In the genomic region with DNA sequence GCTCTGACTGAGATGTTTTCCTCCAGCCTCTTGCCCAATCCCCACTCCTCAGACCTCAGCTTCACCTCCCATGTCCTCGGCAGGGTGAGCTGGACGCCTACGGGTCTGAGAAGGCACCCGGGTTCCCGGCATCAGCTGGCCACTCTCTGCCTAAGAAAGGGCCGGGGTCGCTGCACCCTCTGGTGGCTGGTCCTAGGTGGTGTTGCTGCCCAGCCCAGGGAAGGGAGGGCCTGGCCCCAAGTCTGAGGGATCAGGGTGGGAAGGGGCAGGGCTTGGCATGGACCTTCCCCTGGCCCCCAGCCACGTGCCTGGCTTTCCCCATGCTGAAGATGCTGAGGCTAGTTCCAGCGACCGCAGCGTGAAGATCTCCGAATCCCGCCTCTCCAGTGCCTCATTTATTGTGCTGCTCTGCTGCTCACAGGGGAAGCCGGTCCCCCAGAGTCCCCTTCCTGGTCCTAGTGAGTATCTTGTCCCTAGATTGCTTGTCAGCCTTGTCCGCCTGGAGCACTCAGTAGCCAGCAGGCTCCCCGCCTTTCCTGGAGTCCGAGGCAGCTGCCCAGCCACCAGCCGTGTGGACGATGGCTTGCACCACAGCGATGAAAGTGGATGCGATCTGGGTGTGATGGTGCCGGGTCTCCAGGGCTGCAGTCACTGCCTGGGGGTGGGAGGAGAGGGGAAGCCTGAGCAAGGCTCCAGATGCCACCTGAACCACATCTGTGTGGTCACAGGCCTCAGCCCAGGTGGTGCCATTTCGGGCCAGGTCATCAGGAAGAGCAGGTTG, we compare ENCODE assay signal across 1 cellular context.
TF ChIP-seq lines count a peak whose summit lies in the region.

No MANE protein-coding gene starts in this region.

TF ChIP-seq in HepG2, 621 proteins besides CTCF, POLR2A, EP300 and RAD21 (continued from another document and continues in another):
- TF ChIP-seq, protein P1, sequence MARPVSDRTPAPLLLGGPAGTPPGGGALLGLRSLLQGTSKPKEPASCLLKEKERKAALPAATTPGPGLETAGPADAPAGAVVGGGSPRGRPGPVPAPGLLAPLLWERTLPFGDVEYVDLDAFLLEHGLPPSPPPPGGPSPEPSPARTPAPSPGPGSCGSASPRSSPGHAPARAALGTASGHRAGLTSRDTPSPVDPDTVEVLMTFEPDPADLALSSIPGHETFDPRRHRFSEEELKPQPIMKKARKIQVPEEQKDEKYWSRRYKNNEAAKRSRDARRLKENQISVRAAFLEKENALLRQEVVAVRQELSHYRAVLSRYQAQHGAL (CRISPR knock-in tag; IDR thresholded peaks at IDR 0.05; ENCODE audit: not compliant biosample characterization) = no peak
- TF ChIP-seq RBM22 (optimal IDR thresholded peaks at IDR 0.05; ENCODE audit: low read length) (no peak), MYC (CRISPR knock-in tag; IDR thresholded peaks at IDR 0.05; ENCODE audit: borderline replicate concordance) (no peak), KLF11 (CRISPR knock-in tag; IDR thresholded peaks at IDR 0.05) (no peak), ZNF326 (CRISPR knock-in tag; IDR thresholded peaks at IDR 0.05; ENCODE audit: borderline replicate concordance) (no peak), ZNF274 (CRISPR knock-in tag; IDR thresholded peaks at IDR 0.05) (no peak), SNRNP70 (IDR thresholded peaks at IDR 0.05; ENCODE audit: low read depth, low read length) (no peak), MTF1 (CRISPR knock-in tag; IDR thresholded peaks at IDR 0.05) (no peak), FOXC1 (CRISPR knock-in tag; IDR thresholded peaks at IDR 0.05; ENCODE audit: borderline replicate concordance) (no peak), SNAPC2 (CRISPR knock-in tag; IDR thresholded peaks at IDR 0.05) (no peak), EZH2 (conservative IDR thresholded peaks at IDR 0.05; ENCODE audit: low read depth, low read length) (no peak), TOPORS (CRISPR knock-in tag; IDR thresholded peaks at IDR 0.05) (no peak), ZBTB3 (CRISPR knock-in tag; IDR thresholded peaks at IDR 0.05; ENCODE audit: borderline replicate concordance, low read depth) (no peak), PAX8 (CRISPR knock-in tag; IDR thresholded peaks at IDR 0.05; ENCODE audit: borderline replicate concordance) (no peak), MLLT10 (CRISPR knock-in tag; IDR thresholded peaks at IDR 0.05) (no peak), ZNF644 (CRISPR knock-in tag; IDR thresholded peaks at IDR 0.05; ENCODE audit: low read depth) (no peak), ZSCAN20 (CRISPR knock-in tag; IDR thresholded peaks at IDR 0.05; ENCODE audit: borderline replicate concordance) (no peak), ZNF75D (CRISPR knock-in tag; IDR thresholded peaks at IDR 0.05; ENCODE audit: borderline replicate concordance) (no peak), MZF1 (CRISPR knock-in tag; IDR thresholded peaks at IDR 0.05; ENCODE audit: borderline replicate concordance) (no peak), TEAD3 (CRISPR knock-in tag; optimal IDR thresholded peaks at IDR 0.05; ENCODE audit: borderline replicate concordance) (peak; percentile 30), ATAD3A (CRISPR knock-in tag; IDR thresholded peaks at IDR 0.05) (no peak), ZFP36L2 (CRISPR knock-in tag; IDR thresholded peaks at IDR 0.05) (no peak), ZMYM4 (CRISPR knock-in tag; IDR thresholded peaks at IDR 0.05) (no peak), HOXD1 (CRISPR knock-in tag; IDR thresholded peaks at IDR 0.05) (no peak), ZNF562 (CRISPR knock-in tag; IDR thresholded peaks at IDR 0.05; ENCODE audit: borderline replicate concordance) (no peak), GTF3A (CRISPR knock-in tag; conservative IDR thresholded peaks at IDR 0.05) (no peak), SIX4 (CRISPR knock-in tag; IDR thresholded peaks at IDR 0.05) (no peak), ATRX (CRISPR knock-in tag; IDR thresholded peaks at IDR 0.05; ENCODE audit: borderline replicate concordance) (no peak), CBX1 (IDR thresholded peaks at IDR 0.05; ENCODE audit: low read depth) (no peak), ELF3 (CRISPR knock-in tag; IDR thresholded peaks at IDR 0.05) (no peak)
- TF ChIP-seq, protein P2, sequence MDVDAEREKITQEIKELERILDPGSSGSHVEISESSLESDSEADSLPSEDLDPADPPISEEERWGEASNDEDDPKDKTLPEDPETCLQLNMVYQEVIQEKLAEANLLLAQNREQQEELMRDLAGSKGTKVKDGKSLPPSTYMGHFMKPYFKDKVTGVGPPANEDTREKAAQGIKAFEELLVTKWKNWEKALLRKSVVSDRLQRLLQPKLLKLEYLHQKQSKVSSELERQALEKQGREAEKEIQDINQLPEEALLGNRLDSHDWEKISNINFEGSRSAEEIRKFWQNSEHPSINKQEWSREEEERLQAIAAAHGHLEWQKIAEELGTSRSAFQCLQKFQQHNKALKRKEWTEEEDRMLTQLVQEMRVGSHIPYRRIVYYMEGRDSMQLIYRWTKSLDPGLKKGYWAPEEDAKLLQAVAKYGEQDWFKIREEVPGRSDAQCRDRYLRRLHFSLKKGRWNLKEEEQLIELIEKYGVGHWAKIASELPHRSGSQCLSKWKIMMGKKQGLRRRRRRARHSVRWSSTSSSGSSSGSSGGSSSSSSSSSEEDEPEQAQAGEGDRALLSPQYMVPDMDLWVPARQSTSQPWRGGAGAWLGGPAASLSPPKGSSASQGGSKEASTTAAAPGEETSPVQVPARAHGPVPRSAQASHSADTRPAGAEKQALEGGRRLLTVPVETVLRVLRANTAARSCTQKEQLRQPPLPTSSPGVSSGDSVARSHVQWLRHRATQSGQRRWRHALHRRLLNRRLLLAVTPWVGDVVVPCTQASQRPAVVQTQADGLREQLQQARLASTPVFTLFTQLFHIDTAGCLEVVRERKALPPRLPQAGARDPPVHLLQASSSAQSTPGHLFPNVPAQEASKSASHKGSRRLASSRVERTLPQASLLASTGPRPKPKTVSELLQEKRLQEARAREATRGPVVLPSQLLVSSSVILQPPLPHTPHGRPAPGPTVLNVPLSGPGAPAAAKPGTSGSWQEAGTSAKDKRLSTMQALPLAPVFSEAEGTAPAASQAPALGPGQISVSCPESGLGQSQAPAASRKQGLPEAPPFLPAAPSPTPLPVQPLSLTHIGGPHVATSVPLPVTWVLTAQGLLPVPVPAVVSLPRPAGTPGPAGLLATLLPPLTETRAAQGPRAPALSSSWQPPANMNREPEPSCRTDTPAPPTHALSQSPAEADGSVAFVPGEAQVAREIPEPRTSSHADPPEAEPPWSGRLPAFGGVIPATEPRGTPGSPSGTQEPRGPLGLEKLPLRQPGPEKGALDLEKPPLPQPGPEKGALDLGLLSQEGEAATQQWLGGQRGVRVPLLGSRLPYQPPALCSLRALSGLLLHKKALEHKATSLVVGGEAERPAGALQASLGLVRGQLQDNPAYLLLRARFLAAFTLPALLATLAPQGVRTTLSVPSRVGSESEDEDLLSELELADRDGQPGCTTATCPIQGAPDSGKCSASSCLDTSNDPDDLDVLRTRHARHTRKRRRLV (CRISPR knock-in tag; IDR thresholded peaks at IDR 0.05) = no peak
- TF ChIP-seq, protein P3, sequence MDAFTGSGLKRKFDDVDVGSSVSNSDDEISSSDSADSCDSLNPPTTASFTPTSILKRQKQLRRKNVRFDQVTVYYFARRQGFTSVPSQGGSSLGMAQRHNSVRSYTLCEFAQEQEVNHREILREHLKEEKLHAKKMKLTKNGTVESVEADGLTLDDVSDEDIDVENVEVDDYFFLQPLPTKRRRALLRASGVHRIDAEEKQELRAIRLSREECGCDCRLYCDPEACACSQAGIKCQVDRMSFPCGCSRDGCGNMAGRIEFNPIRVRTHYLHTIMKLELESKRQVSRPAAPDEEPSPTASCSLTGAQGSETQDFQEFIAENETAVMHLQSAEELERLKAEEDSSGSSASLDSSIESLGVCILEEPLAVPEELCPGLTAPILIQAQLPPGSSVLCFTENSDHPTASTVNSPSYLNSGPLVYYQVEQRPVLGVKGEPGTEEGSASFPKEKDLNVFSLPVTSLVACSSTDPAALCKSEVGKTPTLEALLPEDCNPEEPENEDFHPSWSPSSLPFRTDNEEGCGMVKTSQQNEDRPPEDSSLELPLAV (CRISPR knock-in tag; conservative IDR thresholded peaks at IDR 0.05; ENCODE audit: low read depth) = no peak
- TF ChIP-seq, protein P4, sequence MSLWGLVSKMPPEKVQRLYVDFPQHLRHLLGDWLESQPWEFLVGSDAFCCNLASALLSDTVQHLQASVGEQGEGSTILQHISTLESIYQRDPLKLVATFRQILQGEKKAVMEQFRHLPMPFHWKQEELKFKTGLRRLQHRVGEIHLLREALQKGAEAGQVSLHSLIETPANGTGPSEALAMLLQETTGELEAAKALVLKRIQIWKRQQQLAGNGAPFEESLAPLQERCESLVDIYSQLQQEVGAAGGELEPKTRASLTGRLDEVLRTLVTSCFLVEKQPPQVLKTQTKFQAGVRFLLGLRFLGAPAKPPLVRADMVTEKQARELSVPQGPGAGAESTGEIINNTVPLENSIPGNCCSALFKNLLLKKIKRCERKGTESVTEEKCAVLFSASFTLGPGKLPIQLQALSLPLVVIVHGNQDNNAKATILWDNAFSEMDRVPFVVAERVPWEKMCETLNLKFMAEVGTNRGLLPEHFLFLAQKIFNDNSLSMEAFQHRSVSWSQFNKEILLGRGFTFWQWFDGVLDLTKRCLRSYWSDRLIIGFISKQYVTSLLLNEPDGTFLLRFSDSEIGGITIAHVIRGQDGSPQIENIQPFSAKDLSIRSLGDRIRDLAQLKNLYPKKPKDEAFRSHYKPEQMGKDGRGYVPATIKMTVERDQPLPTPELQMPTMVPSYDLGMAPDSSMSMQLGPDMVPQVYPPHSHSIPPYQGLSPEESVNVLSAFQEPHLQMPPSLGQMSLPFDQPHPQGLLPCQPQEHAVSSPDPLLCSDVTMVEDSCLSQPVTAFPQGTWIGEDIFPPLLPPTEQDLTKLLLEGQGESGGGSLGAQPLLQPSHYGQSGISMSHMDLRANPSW (CRISPR knock-in tag; IDR thresholded peaks at IDR 0.05; ENCODE audit: borderline replicate concordance) = no peak
- TF ChIP-seq, protein P5, sequence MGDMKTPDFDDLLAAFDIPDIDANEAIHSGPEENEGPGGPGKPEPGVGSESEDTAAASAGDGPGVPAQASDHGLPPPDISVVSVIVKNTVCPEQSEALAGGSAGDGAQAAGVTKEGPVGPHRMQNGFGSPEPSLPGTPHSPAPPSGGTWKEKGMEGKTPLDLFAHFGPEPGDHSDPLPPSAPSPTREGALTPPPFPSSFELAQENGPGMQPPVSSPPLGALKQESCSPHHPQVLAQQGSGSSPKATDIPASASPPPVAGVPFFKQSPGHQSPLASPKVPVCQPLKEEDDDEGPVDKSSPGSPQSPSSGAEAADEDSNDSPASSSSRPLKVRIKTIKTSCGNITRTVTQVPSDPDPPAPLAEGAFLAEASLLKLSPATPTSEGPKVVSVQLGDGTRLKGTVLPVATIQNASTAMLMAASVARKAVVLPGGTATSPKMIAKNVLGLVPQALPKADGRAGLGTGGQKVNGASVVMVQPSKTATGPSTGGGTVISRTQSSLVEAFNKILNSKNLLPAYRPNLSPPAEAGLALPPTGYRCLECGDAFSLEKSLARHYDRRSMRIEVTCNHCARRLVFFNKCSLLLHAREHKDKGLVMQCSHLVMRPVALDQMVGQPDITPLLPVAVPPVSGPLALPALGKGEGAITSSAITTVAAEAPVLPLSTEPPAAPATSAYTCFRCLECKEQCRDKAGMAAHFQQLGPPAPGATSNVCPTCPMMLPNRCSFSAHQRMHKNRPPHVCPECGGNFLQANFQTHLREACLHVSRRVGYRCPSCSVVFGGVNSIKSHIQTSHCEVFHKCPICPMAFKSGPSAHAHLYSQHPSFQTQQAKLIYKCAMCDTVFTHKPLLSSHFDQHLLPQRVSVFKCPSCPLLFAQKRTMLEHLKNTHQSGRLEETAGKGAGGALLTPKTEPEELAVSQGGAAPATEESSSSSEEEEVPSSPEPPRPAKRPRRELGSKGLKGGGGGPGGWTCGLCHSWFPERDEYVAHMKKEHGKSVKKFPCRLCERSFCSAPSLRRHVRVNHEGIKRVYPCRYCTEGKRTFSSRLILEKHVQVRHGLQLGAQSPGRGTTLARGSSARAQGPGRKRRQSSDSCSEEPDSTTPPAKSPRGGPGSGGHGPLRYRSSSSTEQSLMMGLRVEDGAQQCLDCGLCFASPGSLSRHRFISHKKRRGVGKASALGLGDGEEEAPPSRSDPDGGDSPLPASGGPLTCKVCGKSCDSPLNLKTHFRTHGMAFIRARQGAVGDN (CRISPR knock-in tag; IDR thresholded peaks at IDR 0.05) = peak; percentile 71
- TF ChIP-seq, protein P6, sequence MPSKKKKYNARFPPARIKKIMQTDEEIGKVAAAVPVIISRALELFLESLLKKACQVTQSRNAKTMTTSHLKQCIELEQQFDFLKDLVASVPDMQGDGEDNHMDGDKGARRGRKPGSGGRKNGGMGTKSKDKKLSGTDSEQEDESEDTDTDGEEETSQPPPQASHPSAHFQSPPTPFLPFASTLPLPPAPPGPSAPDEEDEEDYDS (CRISPR knock-in tag; IDR thresholded peaks at IDR 0.05) = peak; percentile 30; the same call in 1 of the 2 replicates
- TF ChIP-seq, protein P7, sequence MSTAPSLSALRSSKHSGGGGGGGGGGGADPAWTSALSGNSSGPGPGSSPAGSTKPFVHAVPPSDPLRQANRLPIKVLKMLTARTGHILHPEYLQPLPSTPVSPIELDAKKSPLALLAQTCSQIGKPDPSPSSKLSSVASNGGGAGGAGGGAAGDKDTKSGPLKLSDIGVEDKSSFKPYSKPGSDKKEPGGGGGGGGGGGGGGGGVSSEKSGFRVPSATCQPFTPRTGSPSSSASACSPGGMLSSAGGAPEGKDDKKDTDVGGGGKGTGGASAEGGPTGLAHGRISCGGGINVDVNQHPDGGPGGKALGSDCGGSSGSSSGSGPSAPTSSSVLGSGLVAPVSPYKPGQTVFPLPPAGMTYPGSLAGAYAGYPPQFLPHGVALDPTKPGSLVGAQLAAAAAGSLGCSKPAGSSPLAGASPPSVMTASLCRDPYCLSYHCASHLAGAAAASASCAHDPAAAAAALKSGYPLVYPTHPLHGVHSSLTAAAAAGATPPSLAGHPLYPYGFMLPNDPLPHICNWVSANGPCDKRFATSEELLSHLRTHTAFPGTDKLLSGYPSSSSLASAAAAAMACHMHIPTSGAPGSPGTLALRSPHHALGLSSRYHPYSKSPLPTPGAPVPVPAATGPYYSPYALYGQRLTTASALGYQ (CRISPR knock-in tag; IDR thresholded peaks at IDR 0.05) = no peak
- TF ChIP-seq, protein P8, sequence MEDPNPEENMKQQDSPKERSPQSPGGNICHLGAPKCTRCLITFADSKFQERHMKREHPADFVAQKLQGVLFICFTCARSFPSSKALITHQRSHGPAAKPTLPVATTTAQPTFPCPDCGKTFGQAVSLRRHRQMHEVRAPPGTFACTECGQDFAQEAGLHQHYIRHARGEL (CRISPR knock-in tag; IDR thresholded peaks at IDR 0.05) = no peak
- TF ChIP-seq, protein P9, sequence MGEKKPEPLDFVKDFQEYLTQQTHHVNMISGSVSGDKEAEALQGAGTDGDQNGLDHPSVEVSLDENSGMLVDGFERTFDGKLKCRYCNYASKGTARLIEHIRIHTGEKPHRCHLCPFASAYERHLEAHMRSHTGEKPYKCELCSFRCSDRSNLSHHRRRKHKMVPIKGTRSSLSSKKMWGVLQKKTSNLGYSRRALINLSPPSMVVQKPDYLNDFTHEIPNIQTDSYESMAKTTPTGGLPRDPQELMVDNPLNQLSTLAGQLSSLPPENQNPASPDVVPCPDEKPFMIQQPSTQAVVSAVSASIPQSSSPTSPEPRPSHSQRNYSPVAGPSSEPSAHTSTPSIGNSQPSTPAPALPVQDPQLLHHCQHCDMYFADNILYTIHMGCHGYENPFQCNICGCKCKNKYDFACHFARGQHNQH (CRISPR knock-in tag; IDR thresholded peaks at IDR 0.05) = peak; percentile 43; the same call in 1 of the 2 replicates
- TF ChIP-seq, protein P10, sequence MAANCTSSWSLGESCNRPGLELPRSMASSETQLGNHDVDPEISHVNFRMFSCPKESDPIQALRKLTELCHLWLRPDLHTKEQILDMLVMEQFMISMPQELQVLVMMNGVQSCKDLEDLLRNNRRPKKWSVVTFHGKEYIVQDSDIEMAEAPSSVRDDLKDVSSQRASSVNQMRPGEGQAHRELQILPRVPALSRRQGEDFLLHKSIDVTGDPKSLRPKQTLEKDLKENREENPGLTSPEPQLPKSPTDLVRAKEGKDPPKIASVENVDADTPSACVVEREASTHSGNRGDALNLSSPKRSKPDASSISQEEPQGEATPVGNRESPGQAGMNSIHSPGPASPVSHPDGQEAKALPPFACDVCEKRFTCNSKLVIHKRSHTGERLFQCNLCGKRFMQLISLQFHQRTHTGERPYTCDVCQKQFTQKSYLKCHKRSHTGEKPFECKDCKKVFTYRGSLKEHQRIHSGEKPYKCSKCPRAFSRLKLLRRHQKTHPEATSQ (CRISPR knock-in tag; IDR thresholded peaks at IDR 0.05; ENCODE audit: borderline replicate concordance) = no peak
